In genomic region chr9:113589890-113590289, GRCh38 we compare ENCODE assay signal across 7 cellular contexts.
A peak's percentile ranks its signal among the peaks of the same experiment; 100 is the strongest.
DNase-seq lines count a peak whose midpoint lies in the region; ATAC-seq and TF ChIP-seq lines count a peak whose summit lies in the region.

No MANE protein-coding gene starts in this region.

- no peak overlapping the region for H3K9ac ChIP-seq in fibroblast of lung (ENCODE audit: insufficient read depth, low read length)

- H3K4me2 ChIP-seq in fibroblast of lung (ENCODE audit: extremely low read depth, insufficient read depth, low read length): no peak overlapping the region

- H3K36me3 ChIP-seq in fibroblast of lung (ENCODE audit: control insufficient read depth, insufficient read depth, low read length): no peaks in the 10 kb centered on the region

- DNase-seq in RPMI7951 (ENCODE audit: low read depth) (peak; percentile 57), fibroblast of lung (ENCODE audit: low read depth in 2 of 2) (peak; percentile 34 to 64)

- TF ChIP-seq CTCF in GM12873 (IDR thresholded peaks at IDR 0.05; ENCODE audit: insufficient read depth, low read depth, low read length, missing control alignments) (peak; percentile 55), fibroblast of lung (conservative IDR thresholded peaks at IDR 0.05 in 1 of 2, IDR thresholded peaks at IDR 0.05 in 1 of 2; ENCODE audit: low read depth in 1 of 2, low read length in 2 of 2) (peak; percentile 73 to 82)

- no peak for ATAC-seq in GM21737 (IDR thresholded peaks at IDR 0.05; ENCODE audit: unreplicated experiment)
- ATAC-seq in HG02885 (IDR thresholded peaks at IDR 0.05; ENCODE audit: poor library complexity, unreplicated experiment): no peak
- ATAC-seq in HG03432 (IDR thresholded peaks at IDR 0.05; ENCODE audit: unreplicated experiment): no peak

- H2AFZ ChIP-seq in fibroblast of lung (ENCODE audit: low read length): peak overlapping the region; percentile 29

- no peaks in the 10 kb centered on the region for H3K27me3 ChIP-seq in fibroblast of lung (ENCODE audit: control insufficient read depth, insufficient read depth, low read length)

- H3K79me2 ChIP-seq in fibroblast of lung (ENCODE audit: control insufficient read depth, insufficient read depth, low read length): peaks cover 9% of the 10 kb centered on the region

- H3K4me1 ChIP-seq in fibroblast of lung (ENCODE audit: control insufficient read depth, extremely low read depth, insufficient read depth, low read length): peaks cover 5% of the 10 kb centered on the region

- no peaks in the 10 kb centered on the region for H3K9me3 ChIP-seq in fibroblast of lung (ENCODE audit: control insufficient read depth, insufficient read depth, low read depth, low read length)

- H3K27ac ChIP-seq in fibroblast of lung (ENCODE audit: insufficient read depth, low read length) (no peak overlapping the region), skin epidermis (peak overlapping the region in 11 of 21 experiments; percentile 14 to 74 (median 40))

- no peak overlapping the region for H3K4me3 ChIP-seq in fibroblast of lung (replicated peaks in 1 of 4; ENCODE audit: control extremely low read depth in 1 of 4, insufficient read depth in 1 of 4, low read depth in 3 of 4, low read length in 4 of 4)
- H3K4me3 ChIP-seq in skin epidermis: no peak overlapping the region

- no peaks in the 10 kb centered on the region for H4K20me1 ChIP-seq in fibroblast of lung (ENCODE audit: control insufficient read depth, extremely low read depth, insufficient read depth, low read length)
